ENCODE assay signal across 8 cellular contexts in the genomic region with DNA sequence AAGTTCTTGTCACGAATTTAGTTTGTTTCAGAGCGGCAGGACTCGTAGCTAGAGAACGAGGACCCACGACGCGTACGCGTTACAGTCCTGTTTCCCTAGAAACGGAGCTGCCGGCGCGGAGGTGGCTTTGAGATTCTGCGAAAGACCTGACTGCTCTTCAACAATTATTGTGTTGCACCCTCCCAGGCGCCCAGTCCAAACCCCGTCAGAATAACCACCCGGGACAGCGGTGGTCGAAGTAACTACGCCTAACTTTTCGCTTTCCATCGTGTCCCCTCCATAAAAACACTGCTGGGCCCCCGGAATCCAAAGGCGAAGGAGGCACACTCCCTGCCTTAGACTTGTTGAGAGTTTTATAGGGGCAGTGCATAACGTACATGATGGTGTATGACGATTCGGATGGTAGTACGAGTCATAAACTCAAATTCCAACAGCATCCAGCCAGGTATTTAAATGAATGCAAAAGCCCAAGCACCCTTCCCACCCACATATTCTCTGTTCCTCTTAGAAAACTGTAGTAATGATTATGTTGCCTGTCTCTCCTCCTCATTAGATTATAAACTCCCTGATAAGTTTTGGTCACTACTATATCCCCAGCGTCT. TPM values are rescaled to one million over a fixed set of nuclear protein-coding genes. Genes with fewer than 3 reads are reported as not detected.
DNase-seq lines count a peak whose midpoint lies in the region; ATAC-seq lines count a peak whose summit lies in the region.

No MANE protein-coding gene starts in this region.

- peak; percentile 1 to 5 for ATAC-seq in CD4-positive, CD25-positive, alpha-beta regulatory T cell (ENCODE audit: low read depth in 2 of 2)
- peak; percentile 11 for ATAC-seq in GM19452 (IDR thresholded peaks at IDR 0.05; ENCODE audit: unreplicated experiment)
- ATAC-seq in HG03469 (IDR thresholded peaks at IDR 0.05; ENCODE audit: unreplicated experiment) = peak; percentile 19
- ATAC-seq in stimulated activated naive CD8-positive, alpha-beta T cell treated with anti-CD3 and anti-CD28 coated beads, Interleukin-15, amount 100 ng/mL, for 72 hours = peak; percentile 21

- H3K9me3 Mint-ChIP-seq in CD4-positive, CD25-positive, alpha-beta regulatory T cell = no peaks in the 10 kb centered on the region
- no peaks in the 10 kb centered on the region for H3K9me3 Mint-ChIP-seq in stimulated activated naive CD8-positive, alpha-beta T cell treated with anti-CD3 and anti-CD28 coated beads, Interleukin-15, amount 100 ng/mL, for 72 hours

- H3K9me3 ChIP-seq in CD4-positive, CD25-positive, alpha-beta regulatory T cell (ENCODE audit: control insufficient read depth in 2 of 2, low read length in 2 of 2) = no peaks in the 10 kb centered on the region
- H3K9me3 ChIP-seq in adipocyte (ENCODE audit: control insufficient read depth, low read length) (no peaks in the 10 kb centered on the region), iPS-18a (ENCODE audit: control insufficient read depth, low read depth, low read length) (no peaks in the 10 kb centered on the region)

- H3K27me3 ChIP-seq in CD4-positive, CD25-positive, alpha-beta regulatory T cell (ENCODE audit: control insufficient read depth, insufficient read depth, low read length) = no peaks in the 10 kb centered on the region
- no peaks in the 10 kb centered on the region for H3K27me3 ChIP-seq in adipocyte (replicated peaks; ENCODE audit: control insufficient read depth, insufficient read depth, low read length)
- no peaks in the 10 kb centered on the region for H3K27me3 ChIP-seq in iPS-18a (ENCODE audit: control insufficient read depth, insufficient read depth, low read length)

- H3K36me3 ChIP-seq in CD4-positive, CD25-positive, alpha-beta regulatory T cell (ENCODE audit: control insufficient read depth, insufficient read depth, low read length) = no peaks in the 10 kb centered on the region
- no peaks in the 10 kb centered on the region for H3K36me3 ChIP-seq in adipocyte (ENCODE audit: control insufficient read depth, insufficient read depth, low read length, severe bottlenecking)
- H3K36me3 ChIP-seq in iPS-18a (ENCODE audit: control insufficient read depth, low read depth, low read length) = no peaks in the 10 kb centered on the region

- H3K9ac ChIP-seq in adipocyte (ENCODE audit: low read length) = peak overlapping the region; percentile 98
- peak overlapping the region; percentile 92 for H3K9ac ChIP-seq in iPS-18a (ENCODE audit: low read length)

- H3K4me3 Mint-ChIP-seq in CD4-positive, CD25-positive, alpha-beta regulatory T cell = peak overlapping the region; percentile 97 to 100 (median 98)
- peak overlapping the region; percentile 97 to 99 for H3K4me3 Mint-ChIP-seq in stimulated activated naive CD8-positive, alpha-beta T cell treated with anti-CD3 and anti-CD28 coated beads, Interleukin-15, amount 100 ng/mL, for 72 hours

- peaks cover 22 to 41% (median 34%) of the 10 kb centered on the region in 4 donors for H3K4me1 Mint-ChIP-seq in CD4-positive, CD25-positive, alpha-beta regulatory T cell
- H3K4me1 Mint-ChIP-seq in stimulated activated naive CD8-positive, alpha-beta T cell treated with anti-CD3 and anti-CD28 coated beads, Interleukin-15, amount 100 ng/mL, for 72 hours = peaks cover 21% of the 10 kb centered on the region

- peak overlapping the region; percentile 97 for H3K4me3 ChIP-seq in CD4-positive, CD25-positive, alpha-beta regulatory T cell (ENCODE audit: low read depth, low read length)
- H3K4me3 ChIP-seq in adipocyte (ENCODE audit: low read length) = peak overlapping the region; percentile 94
- H3K4me3 ChIP-seq in iPS-18a (ENCODE audit: low read length) = peak overlapping the region; percentile 99

- no peaks in the 10 kb centered on the region for H3K36me3 Mint-ChIP-seq in CD4-positive, CD25-positive, alpha-beta regulatory T cell

- H3K27ac ChIP-seq in CD4-positive, CD25-positive, alpha-beta regulatory T cell (ENCODE audit: insufficient read depth, low read length, poor library complexity, severe bottlenecking) = peak overlapping the region; percentile 89
- no peak overlapping the region for H3K27ac ChIP-seq in iPS-18a (ENCODE audit: low read length)

- peaks cover 12% of the 10 kb centered on the region for H3K27me3 Mint-ChIP-seq in CD4-positive, CD25-positive, alpha-beta regulatory T cell
- H3K27me3 Mint-ChIP-seq in stimulated activated naive CD8-positive, alpha-beta T cell treated with anti-CD3 and anti-CD28 coated beads, Interleukin-15, amount 100 ng/mL, for 72 hours = peaks cover 8% of the 10 kb centered on the region

- DNase-seq in CD4-positive, CD25-positive, alpha-beta regulatory T cell = no peak
- DNase-seq in adipocyte (ENCODE audit: low read depth) (no peak), NCI-H2081 (lab: John Stamatoyannopoulos, UW) (no peak), iPS-NIHi11 (ENCODE audit: low spot score) (no peak)
- DNase-seq in stimulated activated naive CD8-positive, alpha-beta T cell treated with anti-CD3 and anti-CD28 coated beads, Interleukin-15, amount 100 ng/mL, for 72 hours = no peak

- H3K27ac Mint-ChIP-seq in CD4-positive, CD25-positive, alpha-beta regulatory T cell = peak overlapping the region; percentile 98 to 100 (median 99)
- peak overlapping the region; percentile 100 for H3K27ac Mint-ChIP-seq in stimulated activated naive CD8-positive, alpha-beta T cell treated with anti-CD3 and anti-CD28 coated beads, Interleukin-15, amount 100 ng/mL, for 72 hours

- peaks cover 23% of the 10 kb centered on the region for H3K4me1 ChIP-seq in CD4-positive, CD25-positive, alpha-beta regulatory T cell (ENCODE audit: control insufficient read depth, insufficient read depth, low read length, poor library complexity, severe bottlenecking)
- H3K4me1 ChIP-seq in adipocyte (ENCODE audit: control insufficient read depth, insufficient read depth, low read length) (peaks cover 27% of the 10 kb centered on the region), iPS-18a (ENCODE audit: control insufficient read depth, low read depth, low read length) (peaks cover 5% of the 10 kb centered on the region)

RNA-seq across cellular contexts. Expression of a gene that starts 0.7 kb away (rescaled TPM):
- total RNA-seq in CD4-positive, CD25-positive, alpha-beta regulatory T cell = 13.4 TPM
- polyA plus RNA-seq in CD4-positive, CD25-positive, alpha-beta regulatory T cell = 1 to 10 TPM; 4.6 to 8.7 (median 7.1) TPM
